10 cellular contexts compared by ENCODE assay signal in the genomic region with DNA sequence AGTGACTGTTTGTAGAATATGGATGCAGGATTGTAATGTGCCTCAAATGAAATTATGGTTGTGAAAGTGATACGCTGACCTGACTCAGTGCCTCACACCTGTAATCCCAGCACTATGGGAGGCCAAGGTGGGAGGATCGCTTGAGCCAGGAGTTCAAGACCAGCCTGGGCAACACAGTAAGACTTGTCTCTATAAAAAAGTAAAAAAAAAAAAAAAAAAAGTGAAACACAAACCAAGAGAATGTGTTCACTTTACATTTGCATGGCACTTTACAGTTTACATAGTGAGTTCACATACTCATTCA. TPM values are rescaled to one million over a fixed set of nuclear protein-coding genes. Genes with fewer than 3 reads are reported as not detected.
A peak's percentile ranks its signal among the peaks of the same experiment; 100 is the strongest.
DNase-seq lines count a peak whose midpoint lies in the region; ATAC-seq, FAIRE-seq and TF ChIP-seq lines count a peak whose summit lies in the region.
"Had no signal": no experiment of that assay in that cellular context is flagged by ENCODE, and none has a peak within 500 bp of the region (broad histone marks: within the 10 kb centered on the region; RNA-seq: fewer than 3 reads in every experiment).

No MANE protein-coding gene starts in this region.

- no peak for TF ChIP-seq EP300 in K562 (IDR thresholded peaks at IDR 0.05; ENCODE audit: low read length)

- FAIRE-seq in K562 (lab: Jason Lieb, UNC), result no peak

- H3K9ac ChIP-seq in K562 (ENCODE audit: insufficient read depth in 1 of 2, low read depth in 2 of 2, low read length in 2 of 2), result peak overlapping the region in 1 of 2 experiments; percentile 87; a peak in 3 of 4 replicates

- H3K9me1 ChIP-seq in K562 (ENCODE audit: control insufficient read depth, insufficient read depth, low read length), result no peaks in the 10 kb centered on the region

- WGBS in heart right ventricle, 2 donors, result 78 to 90% methylated on average over 2 of the region's 2 CpGs
- 90% methylated on average over 2 of the region's 2 CpGs for WGBS in K562 (ENCODE audit: insufficient coverage, low coverage, missing lambda C conversion rate)

- H3K27me3 ChIP-seq in heart right ventricle (no peaks in the 10 kb centered on the region), K562 (ENCODE audit: control insufficient read depth in 2 of 2, insufficient read depth in 2 of 2, low read length in 2 of 2) (no peaks in the 10 kb centered on the region), lower lobe of right lung (ENCODE audit: low read depth) (no peaks in the 10 kb centered on the region), upper lobe of right lung (no peaks in the 10 kb centered on the region)
- H3K27me3 ChIP-seq: cardiac muscle cell had no signal

- H3K4me3 ChIP-seq in heart right ventricle, result peak overlapping the region in 8 of 10 donors; percentile 62 to 97 (median 90)
- H3K4me3 ChIP-seq in K562, result no peak overlapping the region; the same call in 1 of the 2 replicates
- H3K4me3 ChIP-seq in lower lobe of right lung, result peak overlapping the region; percentile 88
- H3K4me3 ChIP-seq in upper lobe of right lung, result peak overlapping the region; percentile 78
- H3K4me3 ChIP-seq: cardiac muscle cell had no signal

- TF ChIP-seq RAD21 in K562 (CRISPR knock-in tag; conservative IDR thresholded peaks at IDR 0.05 in 1 of 2, IDR thresholded peaks at IDR 0.05 in 1 of 2), result no peak

- no peaks in the 10 kb centered on the region for H3K9me3 ChIP-seq in heart right ventricle
- no peaks in the 10 kb centered on the region for H3K9me3 ChIP-seq in K562 (replicated peaks; ENCODE audit: control insufficient read depth, insufficient read depth, low read depth, low read length)
- H3K9me3 ChIP-seq in lower lobe of right lung, result no peaks in the 10 kb centered on the region
- no peaks in the 10 kb centered on the region for H3K9me3 ChIP-seq in upper lobe of right lung

- ATAC-seq in heart right ventricle, result no peak
- no peak for ATAC-seq in Right ventricle myocardium inferior
- no peak for ATAC-seq in K562
- no peak for ATAC-seq in lower lobe of right lung
- no peak for ATAC-seq in upper lobe of right lung

- peaks cover 0 to 32% (median 17%) of the 10 kb centered on the region in 9 donors for H3K36me3 ChIP-seq in heart right ventricle
- H3K36me3 ChIP-seq in K562 (ENCODE audit: control insufficient read depth, insufficient read depth, low read length), result peaks cover 36% of the 10 kb centered on the region
- peaks cover 25% of the 10 kb centered on the region for H3K36me3 ChIP-seq in lower lobe of right lung
- peaks cover 18% of the 10 kb centered on the region for H3K36me3 ChIP-seq in upper lobe of right lung
- H3K36me3 ChIP-seq: cardiac muscle cell had no signal

- in situ Hi-C loops in K562 (cut with MboI), result loop anchor here (25.0 kb wide), 1 partner anchor 198 kb away; no protein-coding TSS in a partner anchor

- peak overlapping the region; percentile 88 for H3K4me2 ChIP-seq in K562 (ENCODE audit: insufficient read depth, low read length)

- H3K27ac ChIP-seq in heart right ventricle, result peak overlapping the region in 4 of 10 donors; percentile 22 to 99 (median 84)
- peak overlapping the region; percentile 89 for H3K27ac ChIP-seq in K562 (ENCODE audit: extremely low read depth, low read depth, low read length)
- peak overlapping the region; percentile 73 for H3K27ac ChIP-seq in lower lobe of right lung
- H3K27ac ChIP-seq in upper lobe of right lung, result peak overlapping the region; percentile 98
- H3K27ac ChIP-seq: cardiac muscle cell had no signal

- no peak for TF ChIP-seq POLR2A in K562 (conservative IDR thresholded peaks at IDR 0.05)

- H3K4me1 ChIP-seq in heart right ventricle, result peaks cover 10 to 76% (median 58%) of the 10 kb centered on the region in 9 donors
- H3K4me1 ChIP-seq in K562 (replicated peaks in 1 of 2; ENCODE audit: control insufficient read depth in 2 of 2, insufficient read depth in 2 of 2, low read length in 2 of 2), result peaks cover 39 to 53% of the 10 kb centered on the region in 2 experiments
- peaks cover 73% of the 10 kb centered on the region for H3K4me1 ChIP-seq in lower lobe of right lung
- H3K4me1 ChIP-seq in upper lobe of right lung, result peaks cover 50% of the 10 kb centered on the region

- no peak overlapping the region for H2AFZ ChIP-seq in K562 (ENCODE audit: low read depth, low read length)

- POLR2A ChIA-PET in K562 (lab: Yijun Ruan, JAX) (no interaction called here), HEK293T (lab: Yijun Ruan, JAX) (no interaction called here)

- TF ChIP-seq CTCF in heart right ventricle (IDR thresholded peaks at IDR 0.05) (no peak), K562 (IDR thresholded peaks at IDR 0.05 in 2 of 3, conservative IDR thresholded peaks at IDR 0.05 in 1 of 3; ENCODE audit: insufficient read depth in 2 of 3, low read depth in 1 of 3, low read length in 3 of 3) (no peak), lower lobe of right lung (IDR thresholded peaks at IDR 0.05) (no peak), upper lobe of right lung (IDR thresholded peaks at IDR 0.05) (no peak)

- intact Hi-C loops in heart right ventricle (cut with DNase I), result loop anchor here in 2 of 10 donors (5.0 kb wide), 1 partner anchor 33 kb away; no protein-coding TSS in a partner anchor
- intact Hi-C loops in Right ventricle myocardium inferior (cut with DNase I), result loop anchor here (5.0 kb wide), 1 partner anchor 133 kb away; the partner anchor contains the start of gene TP53BP2
- intact Hi-C loops in K562 (cut with micrococcal nuclease), result no loop called here
- intact Hi-C loops in lower lobe of right lung (cut with DNase I), result loop anchor here (5.0 kb wide), 1 partner anchor 33 kb away; no protein-coding TSS in a partner anchor
- intact Hi-C loops in upper lobe of right lung (cut with DNase I), result no loop called here

- DNase-seq in heart right ventricle (no peak), Right ventricle myocardium inferior (ENCODE audit: missing footprints) (no peak), K562 (ENCODE audit: extremely low read depth in 1 of 4, low spot score in 3 of 4) (no peak), lower lobe of right lung (no peak), upper lobe of right lung (no peak), HEK293T (ENCODE audit: extremely low spot score) (no peak), AML-193 (lab: John Stamatoyannopoulos, UW) (no peak)
- no peak for DNase-seq in stimulated activated CD4-positive, alpha-beta T cell treated with anti-CD3 and anti-CD28 coated beads, Interleukin-2, amount 100 ng/mL, for 48 hours
- DNase-seq: NCI-H524 had no signal

- CTCF ChIA-PET in K562 (lab: Yijun Ruan, JAX; ENCODE audit: low intra/inter-chr PET ratio) (interaction anchor here (1.3 kb wide), 1 partner anchor 34 kb away, joined by 3 read pairs; no protein-coding TSS in a partner anchor), HEK293T (lab: Yijun Ruan, JAX) (no interaction called here)

- H4K20me1 ChIP-seq in K562 (replicated peaks; ENCODE audit: control insufficient read depth, insufficient read depth, low read length), result no peaks in the 10 kb centered on the region

- H3K79me2 ChIP-seq in K562 (ENCODE audit: control insufficient read depth, insufficient read depth, low read length), result peaks cover 46% of the 10 kb centered on the region

- BruUV-seq in K562 (replicated peaks; lab: Mats Ljungman, UMichigan), result no TSS peak

TF ChIP-seq in HEK293T, 16 proteins besides CTCF, POLR2A, EP300 and RAD21 (continues in another document):
- TF ChIP-seq ARNT (IDR thresholded peaks at IDR 0.05) (no peak), SP1 (IDR thresholded peaks at IDR 0.05) (no peak)

RNA-seq across cellular contexts. Expression of gene CAPN2, which starts 2.0 kb away (rescaled TPM):
- total RNA-seq in heart right ventricle (100 to 1,000 TPM in 1 of 10 donors, 10 to 100 TPM in 9; 65.6 to 104 (median 77.6) TPM), Right ventricle myocardium inferior (85.4 TPM), K562 (2014; rRNA removed) (116 and 157 TPM in 2 replicates), K562 (2014; rRNA removed; fragmentation: Illumina TruSeq; extraction: Trizol) (80.4 and 84.2 TPM in 2 replicates), K562 (2015; rRNA removed; fragmentation: Illumina TruSeq; extraction: Trizol) (86.8 and 87.7 TPM in 2 replicates), K562 (2021) (94.8 and 101 TPM in 2 replicates), lower lobe of right lung (253 TPM), upper lobe of right lung (306 TPM)
- polyA plus RNA-seq in heart right ventricle (100 to 1,000 TPM in 1 of 2 donors, 10 to 100 TPM in 1; 62.4 to 107 TPM), K562 (2011; rRNA removed) (113 and 120 TPM in 2 replicates), K562 (2014; fragmentation: Illumina TruSeq; extraction: Trizol) (92.6 and 102 TPM in 2 replicates), K562 (2014; fragmentation: Nextera tagmentation; extraction: Ambion mirVana) (10 to 100 TPM; 24.6 to 28.5 TPM), K562 (2014; rRNA removed) (106 and 124 TPM in 2 replicates)
- total RNA-seq in K562 (2011; cell fraction: chromatin; rRNA removed; ENCODE audit: low replicate concordance), result 180 and 218 TPM in 2 replicates
- 119 and 120 TPM in 2 replicates for total RNA-seq in K562 (2011; cell fraction: nucleolus; rRNA removed)
- total RNA-seq in K562 (2011; cell fraction: nucleoplasm; rRNA removed), result 132 and 165 TPM in 2 replicates
- polyA plus RNA-seq in K562 (2011; cell fraction: cytosol; rRNA removed), result 55.7 and 58.0 TPM in 2 replicates
- 254 and 312 TPM in 2 replicates for polyA plus RNA-seq in K562 (2011; cell fraction: nucleus; rRNA removed)
- 81.1 and 119 TPM in 2 replicates for polyA plus RNA-seq in K562 (2012)
- polyA minus RNA-seq in K562 (2011; rRNA and poly(A)+ RNA removed), result 114 and 116 TPM in 2 replicates
- polyA minus RNA-seq in K562 (2011; cell fraction: cytosol; rRNA and poly(A)+ RNA removed), result 68.3 and 82.5 TPM in 2 replicates
- polyA minus RNA-seq in K562 (2011; cell fraction: nucleus; rRNA and poly(A)+ RNA removed), result 63.0 and 87.3 TPM in 2 replicates

RNA-seq across cellular contexts. Expression of gene CAPN8, which starts 48.9 kb away (rescaled TPM):
- total RNA-seq in heart right ventricle (not detected), Right ventricle myocardium inferior (not detected), K562 (2014; rRNA removed) (not detected in 2 replicates), K562 (2014; rRNA removed; fragmentation: Illumina TruSeq; extraction: Trizol) (not detected in 2 replicates), K562 (2015; rRNA removed; fragmentation: Illumina TruSeq; extraction: Trizol) (not detected in 2 replicates), K562 (2021) (not detected in 2 replicates), lower lobe of right lung (70.6 TPM), upper lobe of right lung (83.5 TPM)
- polyA plus RNA-seq in heart right ventricle (under 1 TPM in 1 of 2 donors, not detected in 1; 0.10 TPM), K562 (2011; rRNA removed) (0.06 TPM in 1 of 2 replicates, not detected in the other), K562 (2014; fragmentation: Illumina TruSeq; extraction: Trizol) (not detected in 2 replicates), K562 (2014; fragmentation: Nextera tagmentation; extraction: Ambion mirVana) (not detected), K562 (2014; rRNA removed) (not detected in 2 replicates)
- not detected in 2 replicates for total RNA-seq in K562 (2011; cell fraction: chromatin; rRNA removed; ENCODE audit: low replicate concordance)
- not detected in 2 replicates for total RNA-seq in K562 (2011; cell fraction: nucleolus; rRNA removed)
- not detected in 2 replicates for total RNA-seq in K562 (2011; cell fraction: nucleoplasm; rRNA removed)
- polyA plus RNA-seq in K562 (2011; cell fraction: cytosol; rRNA removed), result not detected in 2 replicates
- not detected in 2 replicates for polyA plus RNA-seq in K562 (2011; cell fraction: nucleus; rRNA removed)
- not detected in 2 replicates for polyA plus RNA-seq in K562 (2012)
- polyA minus RNA-seq in K562 (2011; rRNA and poly(A)+ RNA removed), result not detected in 2 replicates
- not detected in 2 replicates for polyA minus RNA-seq in K562 (2011; cell fraction: cytosol; rRNA and poly(A)+ RNA removed)
- not detected in 2 replicates for polyA minus RNA-seq in K562 (2011; cell fraction: nucleus; rRNA and poly(A)+ RNA removed)
- total RNA-seq: cardiac muscle cell had no signal

Comparison
In these comparisons a context has a peak if more than half of its experiments do, and no peak if none do; other contexts are left out.
1. RNA of gene CAPN8, which starts 48.9 kb away (total RNA-seq): 83.5 TPM in upper lobe of right lung (single experiment) and 70.6 TPM in lower lobe of right lung (single experiment); not detected in heart right ventricle, not detected in Right ventricle myocardium inferior (single experiment) and not detected in K562; every median in the first group is over 10 times any median in the second.
2. intact Hi-C loops: an anchor here in Right ventricle myocardium inferior (5.0 kb wide) and lower lobe of right lung (5.0 kb wide); none called in K562 and upper lobe of right lung.